1 cellular context compared by ENCODE assay signal in the genomic region with DNA sequence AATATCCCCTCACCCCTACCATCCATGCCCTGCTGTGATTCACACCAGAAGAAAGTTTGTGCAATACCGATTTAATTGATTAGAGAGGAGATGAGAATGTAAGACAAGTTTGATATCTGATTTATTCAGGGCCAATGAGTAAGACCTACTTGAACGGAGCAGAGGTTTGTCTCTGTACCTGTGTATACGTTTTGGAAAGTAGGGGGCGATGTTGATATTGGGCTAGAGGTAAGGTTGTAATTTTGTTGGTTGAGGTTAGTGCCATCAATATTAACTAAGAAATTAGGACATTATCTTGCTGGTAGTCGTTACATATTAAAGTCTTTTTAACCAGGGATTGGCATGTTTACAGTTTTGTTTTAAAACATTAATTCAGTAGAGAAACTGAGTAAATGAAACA.
TF ChIP-seq lines count a peak whose summit lies in the region.

No MANE protein-coding gene starts in this region.

TF ChIP-seq in SK-N-SH treated with all-trans-retinoic acid at 6 μM for 48 hours, 23 proteins besides CTCF, POLR2A, EP300 and RAD21 (continued from another document):
- TF ChIP-seq, protein P1, sequence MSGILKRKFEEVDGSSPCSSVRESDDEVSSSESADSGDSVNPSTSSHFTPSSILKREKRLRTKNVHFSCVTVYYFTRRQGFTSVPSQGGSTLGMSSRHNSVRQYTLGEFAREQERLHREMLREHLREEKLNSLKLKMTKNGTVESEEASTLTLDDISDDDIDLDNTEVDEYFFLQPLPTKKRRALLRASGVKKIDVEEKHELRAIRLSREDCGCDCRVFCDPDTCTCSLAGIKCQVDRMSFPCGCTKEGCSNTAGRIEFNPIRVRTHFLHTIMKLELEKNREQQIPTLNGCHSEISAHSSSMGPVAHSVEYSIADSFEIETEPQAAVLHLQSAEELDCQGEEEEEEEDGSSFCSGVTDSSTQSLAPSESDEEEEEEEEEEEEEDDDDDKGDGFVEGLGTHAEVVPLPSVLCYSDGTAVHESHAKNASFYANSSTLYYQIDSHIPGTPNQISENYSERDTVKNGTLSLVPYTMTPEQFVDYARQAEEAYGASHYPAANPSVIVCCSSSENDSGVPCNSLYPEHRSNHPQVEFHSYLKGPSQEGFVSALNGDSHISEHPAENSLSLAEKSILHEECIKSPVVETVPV (CRISPR knock-in tag; IDR thresholded peaks at IDR 0.05) = no peak
- TF ChIP-seq GLIS3 (CRISPR knock-in tag; IDR thresholded peaks at IDR 0.05) = no peak
- TF ChIP-seq BACH2 (CRISPR knock-in tag; IDR thresholded peaks at IDR 0.05; ENCODE audit: borderline replicate concordance) = no peak
- no peak for TF ChIP-seq PPARA (CRISPR knock-in tag; IDR thresholded peaks at IDR 0.05; ENCODE audit: borderline replicate concordance)
- no peak for TF ChIP-seq TCF4 (CRISPR knock-in tag; IDR thresholded peaks at IDR 0.05; ENCODE audit: borderline replicate concordance)
- no peak for TF ChIP-seq ZNF70 (CRISPR knock-in tag; IDR thresholded peaks at IDR 0.05)
- TF ChIP-seq ISL1 (CRISPR knock-in tag; IDR thresholded peaks at IDR 0.05) = no peak
- no peak for TF ChIP-seq OSR1 (CRISPR knock-in tag; IDR thresholded peaks at IDR 0.05)
- no peak for TF ChIP-seq ARNTL (CRISPR knock-in tag; IDR thresholded peaks at IDR 0.05; ENCODE audit: borderline replicate concordance, low read depth)
- no peak for TF ChIP-seq ZFP30 (CRISPR knock-in tag; IDR thresholded peaks at IDR 0.05)
- no peak for TF ChIP-seq ESRRG (CRISPR knock-in tag; IDR thresholded peaks at IDR 0.05)
- TF ChIP-seq TOX (CRISPR knock-in tag; IDR thresholded peaks at IDR 0.05; ENCODE audit: borderline replicate concordance) = no peak
- TF ChIP-seq RARB (CRISPR knock-in tag; IDR thresholded peaks at IDR 0.05) = no peak
